Comparison of ENCODE assay signal across 8 cellular contexts in genomic region chr19:18504886-18505610, GRCh38. TPM values are rescaled to one million over a fixed set of nuclear protein-coding genes. Genes with fewer than 3 reads are reported as not detected.
DNase-seq lines count a peak whose midpoint lies in the region; ATAC-seq and TF ChIP-seq lines count a peak whose summit lies in the region.

No MANE protein-coding gene starts in this region.

- H3K9me2 ChIP-seq in HCT116 (ENCODE audit: insufficient read depth) (no peaks in the 10 kb centered on the region), neural cell (ENCODE audit: insufficient read depth, low read length) (no peaks in the 10 kb centered on the region)

- no peak overlapping the region for H3K9ac ChIP-seq in HCT116 (ENCODE audit: low read length)
- peak overlapping the region; percentile 37 for H3K9ac ChIP-seq in neural cell (ENCODE audit: low read length)

- TF ChIP-seq RAD21 in HCT116 (IDR thresholded peaks at IDR 0.05; ENCODE audit: low read depth) (no peak), neural cell (conservative IDR thresholded peaks at IDR 0.05) (no peak)

- H3K9me3 ChIP-seq in HCT116 (ENCODE audit: control insufficient read depth in 1 of 2, insufficient read depth in 1 of 2, low read depth in 1 of 2, low read length in 2 of 2) (no peaks in the 10 kb centered on the region), neural cell (ENCODE audit: low read length) (no peaks in the 10 kb centered on the region), WERI-Rb-1 (ENCODE audit: severe bottlenecking) (no peaks in the 10 kb centered on the region)

- DNase-seq in CD14-positive monocyte (ENCODE audit: low spot score): no peak
- no peak for DNase-seq in HCT116 (ENCODE audit: low read depth, low spot score)
- no peak for DNase-seq in NCI-H2081 (lab: John Stamatoyannopoulos, UW)
- DNase-seq in WERI-Rb-1: no peak

- H3K9me3 Mint-ChIP-seq in CD14-positive monocyte: no peaks in the 10 kb centered on the region

- POLR2A ChIA-PET in HCT116 (lab: Charles Lee): no interaction called here

- ATAC-seq in HCT116 (peak; percentile 6; the same call in 1 of the 2 replicates), HG03571 (IDR thresholded peaks at IDR 0.05; ENCODE audit: unreplicated experiment) (no peak), HG03039 (IDR thresholded peaks at IDR 0.05; ENCODE audit: unreplicated experiment) (no peak)

- no peaks in the 10 kb centered on the region for H3K36me3 ChIP-seq in HCT116 (ENCODE audit: control insufficient read depth in 1 of 2, insufficient read depth in 2 of 2, low read length in 2 of 2)
- no peaks in the 10 kb centered on the region for H3K36me3 ChIP-seq in neural cell (ENCODE audit: insufficient read depth, low read length)
- H3K36me3 ChIP-seq in WERI-Rb-1: no peaks in the 10 kb centered on the region

- H3F3A ChIP-seq in neural cell (ENCODE audit: insufficient read depth, low read length, poor library complexity, severe bottlenecking): no peaks in the 10 kb centered on the region

- RAD21 ChIA-PET in HCT116 (lab: Charles Lee; ENCODE audit: low non-redundant PET in 1 of 2, low total read pairs in 2 of 2, uncharacterized antibody in 2 of 2, unreplicated experiment in 2 of 2): interaction anchor here in 1 of 2 experiments (0.5 kb wide), 1 partner anchor 15 kb away, joined by 3 read pairs; no protein-coding TSS in a partner anchor

- CTCF ChIA-PET in HCT116 (lab: Charles Lee): no interaction called here

- TF ChIP-seq EP300 in neural cell (conservative IDR thresholded peaks at IDR 0.05; ENCODE audit: poor library complexity, severe bottlenecking): no peak

- H3K27ac Mint-ChIP-seq in CD14-positive monocyte: peak overlapping the region in 6 of 7 donors; percentile 54 to 98 (median 84)

- peaks cover 96% of the 10 kb centered on the region for H3K4me1 Mint-ChIP-seq in CD14-positive monocyte

- H3K4me2 ChIP-seq in HCT116 (ENCODE audit: low read length): peak overlapping the region; percentile 27; the same call in 1 of the 2 replicates
- peak overlapping the region; percentile 11 for H3K4me2 ChIP-seq in neural cell (ENCODE audit: low read length)

- peaks cover 100% of the 10 kb centered on the region for H3K79me2 ChIP-seq in HCT116 (ENCODE audit: insufficient read depth, low read length)
- no peaks in the 10 kb centered on the region for H3K79me2 ChIP-seq in neural cell (replicated peaks; ENCODE audit: insufficient read depth, low read length)

- peaks cover 34 to 39% of the 10 kb centered on the region in 2 donors for H3K36me3 Mint-ChIP-seq in CD14-positive monocyte

- BruUV-seq in HCT116 (replicated peaks; lab: Mats Ljungman, UMichigan): no TSS peak

- H2AFZ ChIP-seq in HCT116 (ENCODE audit: low read depth, low read length, poor library complexity, severe bottlenecking): no peak overlapping the region
- H2AFZ ChIP-seq in neural cell (ENCODE audit: low read depth, low read length): no peak overlapping the region

- TF ChIP-seq CTCF in CD14-positive monocyte (IDR thresholded peaks at IDR 0.05) (no peak), HCT116 (IDR thresholded peaks at IDR 0.05 in 2 of 3, conservative IDR thresholded peaks at IDR 0.05 in 1 of 3; ENCODE audit: borderline replicate concordance in 1 of 3, insufficient read depth in 1 of 3, low read depth in 2 of 3, low read length in 2 of 3) (no peak), neural cell (IDR thresholded peaks at IDR 0.05; ENCODE audit: poor library complexity, severe bottlenecking) (no peak), WERI-Rb-1 (IDR thresholded peaks at IDR 0.05; ENCODE audit: low read depth, low read length) (no peak)

- H3K4me1 ChIP-seq in HCT116 (ENCODE audit: control insufficient read depth in 1 of 2, insufficient read depth in 2 of 2, low read length in 2 of 2): peaks cover 18 to 38% of the 10 kb centered on the region in 2 experiments; a peak in 3 of 4 replicates

- intact Hi-C loops in CD14-positive monocyte (cut with micrococcal nuclease) (loop anchor here in 1 of 2 donors (5.0 kb wide), 1 partner anchor 33 kb away; no protein-coding TSS in a partner anchor), HCT116 (cut with micrococcal nuclease) (no loop called here)

- H3K27ac ChIP-seq in HCT116 (ENCODE audit: low read depth, low read length): no peak overlapping the region
- H3K27ac ChIP-seq in cingulate gyrus (ENCODE audit: low read depth, low read length): peak overlapping the region; percentile 35
- H3K27ac ChIP-seq in neural cell (ENCODE audit: low read length): peak overlapping the region; percentile 74
- H3K27ac ChIP-seq in WERI-Rb-1: no peak overlapping the region

- TF ChIP-seq POLR2A in HCT116 (IDR thresholded peaks at IDR 0.05; ENCODE audit: borderline replicate concordance, extremely low read depth, insufficient read depth, insufficient read length): no peak

- H3K4me3 ChIP-seq in HCT116 (replicated peaks in 1 of 2; ENCODE audit: low read depth in 1 of 2, low read length in 2 of 2): no peak overlapping the region
- H3K4me3 ChIP-seq in neural cell (ENCODE audit: low read length): peak overlapping the region; percentile 41
- no peak overlapping the region for H3K4me3 ChIP-seq in WERI-Rb-1 (ENCODE audit: low read depth, low read length)

- H3K4me3 Mint-ChIP-seq in CD14-positive monocyte: no peak overlapping the region

- H3K27me3 Mint-ChIP-seq in CD14-positive monocyte (ENCODE audit: low read depth in 3 of 3): peaks cover 0 to 3% (median 2%) of the 10 kb centered on the region in 3 donors

- no peaks in the 10 kb centered on the region for H3K27me3 ChIP-seq in HCT116 (ENCODE audit: insufficient read depth, low read length)
- H3K27me3 ChIP-seq in neural cell (ENCODE audit: insufficient read depth, low read depth, low read length): no peaks in the 10 kb centered on the region
- no peaks in the 10 kb centered on the region for H3K27me3 ChIP-seq in WERI-Rb-1 (ENCODE audit: insufficient read depth, low read depth, severe bottlenecking)

- H4K20me1 ChIP-seq in HCT116 (ENCODE audit: insufficient read depth) (peaks cover 7% of the 10 kb centered on the region; the same call in 1 of the 2 replicates), neural cell (ENCODE audit: insufficient read depth) (no peaks in the 10 kb centered on the region)

TF ChIP-seq in HCT116, 20 proteins besides CTCF, POLR2A, EP300 and RAD21:
- TF ChIP-seq CBX3 (IDR thresholded peaks at IDR 0.05; ENCODE audit: low read depth) (no peak), CEBPB (IDR thresholded peaks at IDR 0.05; ENCODE audit: low read depth) (no peak), EGR1 (IDR thresholded peaks at IDR 0.05; ENCODE audit: low read depth) (no peak), POLR2AphosphoS5 (IDR thresholded peaks at IDR 0.05; ENCODE audit: low read depth, low read length) (no peak), ZNF274 (IDR thresholded peaks at IDR 0.05; ENCODE audit: low read depth, low read length) (no peak), FOSL1 (IDR thresholded peaks at IDR 0.05; ENCODE audit: low read depth) (no peak), ZBTB33 (IDR thresholded peaks at IDR 0.05; ENCODE audit: extremely low read depth, insufficient replicate concordance, low read length) (no peak)

TF ChIP-seq in neural cell, 6 proteins besides CTCF, POLR2A, EP300 and RAD21:
- TF ChIP-seq MXI1 (conservative IDR thresholded peaks at IDR 0.05; ENCODE audit: poor library complexity, severe bottlenecking) (no peak), POLR2AphosphoS5 (IDR thresholded peaks at IDR 0.05) (no peak), EZH2 (IDR thresholded peaks at IDR 0.05; ENCODE audit: borderline replicate concordance, insufficient read depth, low read length, poor library complexity, severe bottlenecking) (no peak), SMC3 (conservative IDR thresholded peaks at IDR 0.05; ENCODE audit: poor library complexity) (no peak), REST (IDR thresholded peaks at IDR 0.05; ENCODE audit: borderline replicate concordance) (no peak), TAF1 (IDR thresholded peaks at IDR 0.05; ENCODE audit: low read depth) (no peak)

RNA-seq across cellular contexts. Expression of gene ELL, which starts 16.8 kb away (rescaled TPM):
- polyA plus RNA-seq in CD14-positive monocyte (10 to 100 TPM; 12.2 to 12.6 TPM), neural cell (7.2 and 8.8 TPM in 2 replicates)
- 22.9 TPM for total RNA-seq in HCT116 (2021; ENCODE audit: unreplicated experiment)
- 14.9 and 19.8 TPM in 2 replicates for polyA plus RNA-seq in HCT116 (2012)
- 8.9 and 12.4 TPM in 2 replicates for polyA minus RNA-seq in neural cell

RNA-seq across cellular contexts. Expression of gene FKBP8, which starts 38.3 kb away (rescaled TPM):
- polyA plus RNA-seq in CD14-positive monocyte (10 to 100 TPM; 78.0 to 81.2 TPM), neural cell (183 and 205 TPM in 2 replicates)
- 261 TPM for total RNA-seq in HCT116 (2021; ENCODE audit: unreplicated experiment)
- 319 and 380 TPM in 2 replicates for polyA plus RNA-seq in HCT116 (2012)
- polyA minus RNA-seq in neural cell: 161 and 196 TPM in 2 replicates

RNA-seq across cellular contexts. Expression of gene KXD1, which starts 52.6 kb away (rescaled TPM):
- polyA plus RNA-seq in CD14-positive monocyte (10 to 100 TPM; 74.4 to 87.9 TPM), neural cell (55.8 and 78.1 TPM in 2 replicates)
- 139 TPM for total RNA-seq in HCT116 (2021; ENCODE audit: unreplicated experiment)
- polyA plus RNA-seq in HCT116 (2012): 212 and 220 TPM in 2 replicates
- polyA minus RNA-seq in neural cell: 28.5 and 31.5 TPM in 2 replicates

Comparison
In these comparisons a context has a peak if more than half of its experiments do, and no peak if none do; other contexts are left out.
1. H3K27ac ChIP-seq: peak in cingulate gyrus (single experiment) and neural cell (single experiment); none in HCT116 (single experiment) and WERI-Rb-1 (single experiment).